In the genomic region with DNA sequence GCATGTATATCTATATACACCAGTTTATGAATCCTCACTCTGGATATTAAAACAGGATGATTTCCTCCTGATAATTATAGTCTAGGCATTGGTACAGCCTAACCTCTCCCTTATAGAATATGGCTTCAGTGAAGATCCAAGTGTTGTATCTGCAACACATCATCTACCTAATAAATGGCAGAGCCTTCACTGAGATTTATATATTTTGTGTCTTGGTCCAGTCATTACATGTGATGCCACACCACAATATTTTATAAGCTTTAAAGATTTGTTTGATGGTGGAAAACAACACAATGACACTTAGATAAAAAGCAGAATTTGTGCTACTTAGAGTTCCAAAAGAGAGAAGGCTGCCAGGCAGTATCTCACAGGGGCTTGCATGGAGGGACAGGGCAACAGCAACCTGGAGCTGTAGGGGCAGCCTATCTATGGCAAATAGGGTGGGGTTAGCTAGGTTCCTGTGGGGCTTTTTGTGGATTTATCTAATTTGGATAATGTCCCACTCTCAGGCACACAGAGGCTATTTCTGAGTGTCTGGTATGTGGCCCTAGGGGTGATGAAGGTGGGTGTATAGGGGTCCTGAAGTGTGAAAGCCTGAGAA, we compare ENCODE assay signal across 26 cellular contexts.
"Had no signal": no experiment of that assay in that cellular context is flagged by ENCODE, and none has a peak within 500 bp of the region (broad histone marks: within the 10 kb centered on the region; RNA-seq: fewer than 3 reads in every experiment).

No MANE protein-coding gene starts in this region.

- H3K4me2 ChIP-seq: neural progenitor cell had no signal

- H3K27me3 Mint-ChIP-seq: stimulated activated naive B cell treated with anti-CD40 and anti-IgM and Interleukin-4, amounts not matched to agents 10 μg/mL and 1 μg/mL and 100 μg/mL, for 72 hours; stimulated activated naive CD8-positive, alpha-beta T cell treated with anti-CD3 and anti-CD28 coated beads, Interleukin-15, Interleukin-2, amounts not matched to agents 100 ng/mL and 50 ng/mL, for 24 hours had no signal

- H3K9ac ChIP-seq: neural progenitor cell had no signal

- H3K4me3 Mint-ChIP-seq: natural killer cell; nephron; neural progenitor cell; stimulated activated effector memory CD8-positive, alpha-beta T cell treated with anti-CD3 and anti-CD28 coated beads, Interleukin-12 subunit alpha, Interleukin-12 subunit beta, amount 100 ng/mL, for 72 hours; stimulated activated naive B cell treated with anti-CD40 and anti-IgM and Interleukin-4, amounts not matched to agents 10 μg/mL and 1 μg/mL and 100 μg/mL, for 72 hours; stimulated activated naive CD8-positive, alpha-beta T cell treated with anti-CD3 and anti-CD28 coated beads, Interleukin-15, Interleukin-2, amounts not matched to agents 100 ng/mL and 50 ng/mL, for 24 hours had no signal

- H3K27ac ChIP-seq: neural progenitor cell, neutrophil, pancreas, psoas muscle, right lobe of liver, stomach, thoracic aorta, thyroid gland, tibial nerve, upper lobe of left lung, vagina had no signal

- ATAC-seq: natural killer cell; pancreas; psoas muscle; right cardiac atrium; right lobe of liver; stimulated activated effector memory CD8-positive, alpha-beta T cell treated with anti-CD3 and anti-CD28 coated beads, Interleukin-12 subunit alpha, Interleukin-12 subunit beta, amount 100 ng/mL, for 72 hours; stimulated activated naive B cell treated with anti-CD40 and anti-IgM and Interleukin-4, amounts not matched to agents 10 μg/mL and 1 μg/mL and 100 μg/mL, for 72 hours had no signal

- H3K27ac Mint-ChIP-seq: natural killer cell; nephron; neural progenitor cell; stimulated activated effector memory CD8-positive, alpha-beta T cell treated with anti-CD3 and anti-CD28 coated beads, Interleukin-12 subunit alpha, Interleukin-12 subunit beta, amount 100 ng/mL, for 72 hours; stimulated activated naive B cell treated with anti-CD40 and anti-IgM and Interleukin-4, amounts not matched to agents 10 μg/mL and 1 μg/mL and 100 μg/mL, for 72 hours; stimulated activated naive CD8-positive, alpha-beta T cell treated with anti-CD3 and anti-CD28 coated beads, Interleukin-15, Interleukin-2, amounts not matched to agents 100 ng/mL and 50 ng/mL, for 24 hours had no signal

- H3K9me3 ChIP-seq: neutrophil, pancreas, psoas muscle, right lobe of liver, sigmoid colon, stomach, thoracic aorta, thyroid gland, tibial nerve, upper lobe of left lung, vagina had no signal

- DNase-seq: natural killer cell; nucleus accumbens; pancreas; psoas muscle; right cardiac atrium; right lobe of liver; sigmoid colon; small intestine; stimulated activated CD4-positive, alpha-beta T cell treated with anti-CD3 and anti-CD28 coated beads, Interleukin-15, amount 100 ng/mL, for 24 hours; stimulated activated CD4-positive, alpha-beta T cell treated with anti-CD3 and anti-CD28 coated beads, Interleukin-2, amount 100 ng/mL, for 24 hours; stimulated activated CD4-positive, alpha-beta T cell treated with anti-CD3 and anti-CD28 coated beads, Interleukin-2, amount 100 ng/mL, for 48 hours; stimulated activated CD4-positive, alpha-beta T cell treated with anti-CD3 and anti-CD28 coated beads, Interleukin-4, amount 100 ng/mL, for 24 hours; stimulated activated naive B cell treated with anti-CD40 and anti-IgM and Interleukin-4, amounts not matched to agents 10 μg/mL and 1 μg/mL and 100 μg/mL, for 72 hours; stimulated activated naive CD4-positive, alpha-beta T cell treated with Interleukin-2 at 50 U/mL for 16 hours; stomach; thyroid gland; trophoblast cell; upper lobe of left lung had no signal

- H3K36me3 Mint-ChIP-seq: neural progenitor cell; stimulated activated effector memory CD8-positive, alpha-beta T cell treated with anti-CD3 and anti-CD28 coated beads, Interleukin-12 subunit alpha, Interleukin-12 subunit beta, amount 100 ng/mL, for 72 hours; stimulated activated naive B cell treated with anti-CD40 and anti-IgM and Interleukin-4, amounts not matched to agents 10 μg/mL and 1 μg/mL and 100 μg/mL, for 72 hours had no signal

- H3K27me3 ChIP-seq: neural progenitor cell, neutrophil, pancreas, right lobe of liver, sigmoid colon, stomach, thyroid gland, tibial nerve, upper lobe of left lung, vagina had no signal

- H3K4me3 ChIP-seq: neural progenitor cell, pancreas, psoas muscle, right lobe of liver, sigmoid colon, stomach, thoracic aorta, thyroid gland, tibial nerve, upper lobe of left lung, vagina had no signal

- H3K36me3 ChIP-seq: neural progenitor cell, neutrophil, pancreas, right lobe of liver, sigmoid colon, stomach, thoracic aorta, thyroid gland, tibial nerve, upper lobe of left lung, vagina had no signal

- H3K9me3 Mint-ChIP-seq: nephron, neural progenitor cell had no signal

- H3K4me1 ChIP-seq: neural progenitor cell, pancreas, psoas muscle, right lobe of liver, stomach, thyroid gland, tibial nerve, upper lobe of left lung, vagina had no signal

- H2AFZ ChIP-seq: neural progenitor cell had no signal

- H3K4me1 Mint-ChIP-seq: natural killer cell; nephron; neural progenitor cell; stimulated activated effector memory CD8-positive, alpha-beta T cell treated with anti-CD3 and anti-CD28 coated beads, Interleukin-12 subunit alpha, Interleukin-12 subunit beta, amount 100 ng/mL, for 72 hours; stimulated activated naive B cell treated with anti-CD40 and anti-IgM and Interleukin-4, amounts not matched to agents 10 μg/mL and 1 μg/mL and 100 μg/mL, for 72 hours had no signal
